ENCODE assay signal across 17 cellular contexts in genomic region chr13:98919566-98919965, GRCh38. TPM values are rescaled to one million over a fixed set of nuclear protein-coding genes. Genes with fewer than 3 reads are reported as not detected.
DNase-seq lines count a peak whose midpoint lies in the region; ATAC-seq and TF ChIP-seq lines count a peak whose summit lies in the region.
"Had no signal": no experiment of that assay in that cellular context is flagged by ENCODE, and none has a peak within 500 bp of the region (broad histone marks: within the 10 kb centered on the region; RNA-seq: fewer than 3 reads in every experiment).

No MANE protein-coding gene starts in this region.

- DNase-seq in activated CD4-positive, alpha-beta T cell treated with anti-CD3 and anti-CD28 coated beads for 48 hours: peak; percentile 61
- no peak for DNase-seq in activated CD4-positive, alpha-beta T cell treated with anti-CD3 and anti-CD28 coated beads, Interleukin-2, amount 50 U/mL, for 1 hour
- DNase-seq in T-helper 2 cell treated with Interferon-gamma antibody and Interleukin-4, amounts not matched to agents 5 μg/mL and 100 μg/mL, for 36 hours (ENCODE audit: low spot score): peak; percentile 30
- DNase-seq in stimulated activated CD4-positive, alpha-beta T cell treated with anti-CD3 and anti-CD28 coated beads, Interleukin-4, amount 100 ng/mL, for 1 hour: peak; percentile 29
- DNase-seq in SKM-1 treated with dmso at 0.1 percent for 144 hours (lab: John Stamatoyannopoulos, UW; ENCODE audit: unreplicated experiment): no peak
- no peak for DNase-seq in gastrocnemius medialis
- DNase-seq: amygdala, NCI-H2081, NCI-H526, PC-9 had no signal

- in situ Hi-C loops in gastrocnemius medialis (cut with MboI; ENCODE audit: low sequenced_read_pairs in 4 of 4): no loop called here

- H3K4me3 ChIP-seq in gastrocnemius medialis: no peak overlapping the region
- H3K4me3 ChIP-seq: GM23338, PC-9, SK-N-MC, skin epidermis had no signal

- peak overlapping the region; percentile 31 for H3K27ac Mint-ChIP-seq in T-helper 2 cell treated with Interferon-gamma antibody and Interleukin-4, amounts not matched to agents 5 μg/mL and 100 μg/mL, for 36 hours
- H3K27ac Mint-ChIP-seq: GM23338 had no signal

- H3K27me3 ChIP-seq in gastrocnemius medialis: no peaks in the 10 kb centered on the region

- H3K36me3 ChIP-seq in gastrocnemius medialis: no peaks in the 10 kb centered on the region

- no peak for TF ChIP-seq POLR2A in gastrocnemius medialis (IDR thresholded peaks at IDR 0.05)

- peaks cover 59% of the 10 kb centered on the region for H3K36me3 Mint-ChIP-seq in T-helper 2 cell treated with Interferon-gamma antibody and Interleukin-4, amounts not matched to agents 5 μg/mL and 100 μg/mL, for 36 hours (ENCODE audit: low read depth)

- ATAC-seq in GM21515 (IDR thresholded peaks at IDR 0.05; ENCODE audit: unreplicated experiment) (no peak), gastrocnemius medialis (no peak)
- ATAC-seq: GM23338 had no signal

- peaks cover 17 to 45% of the 10 kb centered on the region in 2 donors for H3K4me1 ChIP-seq in gastrocnemius medialis
- H3K4me1 ChIP-seq: parathyroid adenoma had no signal

- H3K27ac ChIP-seq in angular gyrus (ENCODE audit: low read depth, low read length) (peak overlapping the region; percentile 15), gastrocnemius medialis (peak overlapping the region in 1 of 4 donors; percentile 31)
- H3K27ac ChIP-seq: epithelial cell of prostate, parathyroid adenoma, PC-9, SK-N-MC, skin epidermis had no signal

- H3K4me1 Mint-ChIP-seq in T-helper 2 cell treated with Interferon-gamma antibody and Interleukin-4, amounts not matched to agents 5 μg/mL and 100 μg/mL, for 36 hours (ENCODE audit: low read depth): peaks cover 25% of the 10 kb centered on the region

- TF ChIP-seq CTCF in gastrocnemius medialis (IDR thresholded peaks at IDR 0.05 in 4 of 5, conservative IDR thresholded peaks at IDR 0.05 in 1 of 5): no peak

- intact Hi-C loops in gastrocnemius medialis (cut with DNase I; ENCODE audit: low total_unique reads): no loop called here

- peak overlapping the region; percentile 5 for H3K4me3 Mint-ChIP-seq in T-helper 2 cell treated with Interferon-gamma antibody and Interleukin-4, amounts not matched to agents 5 μg/mL and 100 μg/mL, for 36 hours
- H3K4me3 Mint-ChIP-seq: GM23338 had no signal

- no peaks in the 10 kb centered on the region for H3K27me3 Mint-ChIP-seq in T-helper 2 cell treated with Interferon-gamma antibody and Interleukin-4, amounts not matched to agents 5 μg/mL and 100 μg/mL, for 36 hours (ENCODE audit: low read depth)

- H3K9me3 ChIP-seq in gastrocnemius medialis: no peaks in the 10 kb centered on the region

- no peaks in the 10 kb centered on the region for H3K9me3 Mint-ChIP-seq in T-helper 2 cell treated with Interferon-gamma antibody and Interleukin-4, amounts not matched to agents 5 μg/mL and 100 μg/mL, for 36 hours
- H3K9me3 Mint-ChIP-seq: GM23338 had no signal

RNA-seq across cellular contexts. Expression of gene DOCK9, which starts 58.3 kb away (rescaled TPM):
- total RNA-seq in gastrocnemius medialis: 10 to 100 TPM; 31.4 to 46.7 (median 45.6) TPM

Comparison
In these comparisons a context has a peak if more than half of its experiments do, and no peak if none do; other contexts are left out.
1. DNase-seq: peak in activated CD4-positive, alpha-beta T cell treated with anti-CD3 and anti-CD28 coated beads for 48 hours (single experiment), T-helper 2 cell treated with Interferon-gamma antibody and Interleukin-4, amounts not matched to agents 5 μg/mL and 100 μg/mL, for 36 hours (single experiment) and stimulated activated CD4-positive, alpha-beta T cell treated with anti-CD3 and anti-CD28 coated beads, Interleukin-4, amount 100 ng/mL, for 1 hour (single experiment); none in activated CD4-positive, alpha-beta T cell treated with anti-CD3 and anti-CD28 coated beads, Interleukin-2, amount 50 U/mL, for 1 hour (single experiment), SKM-1 treated with dmso at 0.1 percent for 144 hours (single experiment) and gastrocnemius medialis (0 of 2).